ENCODE assay signal across 8 cellular contexts in the genomic region with DNA sequence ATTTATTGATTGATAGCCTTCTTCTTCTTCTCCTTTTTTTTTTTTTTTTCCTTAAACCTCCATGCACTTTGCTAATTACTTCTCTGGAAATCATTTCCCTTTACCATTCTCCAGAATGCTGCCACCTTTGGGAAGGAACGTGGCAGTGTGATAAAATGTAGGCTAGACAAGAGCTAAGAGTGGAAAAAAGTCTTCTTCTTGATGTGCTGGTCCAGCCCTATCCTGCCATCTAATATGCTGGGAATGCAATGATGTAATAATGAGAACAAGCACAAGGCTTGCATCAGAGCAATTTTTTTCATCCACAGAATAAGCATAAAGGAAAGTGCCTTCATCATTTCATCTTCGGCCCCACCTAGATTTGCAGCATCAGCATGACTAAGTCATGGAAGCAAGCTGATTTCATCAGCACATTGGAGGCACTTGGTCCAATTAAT.
A peak's percentile ranks its signal among the peaks of the same experiment; 100 is the strongest.
DNase-seq lines count a peak whose midpoint lies in the region; ATAC-seq and TF ChIP-seq lines count a peak whose summit lies in the region.

No MANE protein-coding gene starts in this region.

- TF ChIP-seq EP300 in Ishikawa (IDR thresholded peaks at IDR 0.05; ENCODE audit: borderline replicate concordance) = no peak

- no peaks in the 10 kb centered on the region for H3K27me3 ChIP-seq in right lobe of liver

- no peaks in the 10 kb centered on the region for H3K9me3 ChIP-seq in right lobe of liver

- no peaks in the 10 kb centered on the region for H3K36me3 ChIP-seq in right lobe of liver

- peak; percentile 40 for TF ChIP-seq CTCF in AG09319 (IDR thresholded peaks at IDR 0.05; ENCODE audit: low read depth, low read length)
- peak; percentile 55 for TF ChIP-seq CTCF in cardiac fibroblast (IDR thresholded peaks at IDR 0.05; ENCODE audit: low read depth, low read length)
- TF ChIP-seq CTCF in right lobe of liver (IDR thresholded peaks at IDR 0.05) = peak; percentile 8 to 40 (median 32)
- no peak for TF ChIP-seq CTCF in omental fat pad (IDR thresholded peaks at IDR 0.05)

- DNase-seq in AG09319 (ENCODE audit: extremely low read depth, low read depth) (peak; percentile 62), cardiac fibroblast (ENCODE audit: low read depth in 2 of 2) (peak; percentile 91 to 98), right lobe of liver (no peak), activated gamma-delta T cell (lab: John Stamatoyannopoulos, UW) (no peak), omental fat pad (ENCODE audit: low spot score) (no peak), GM19240 (ENCODE audit: insufficient read length, low spot score) (no peak)

- peak; percentile 36 for TF ChIP-seq RAD21 in Ishikawa (IDR thresholded peaks at IDR 0.05; ENCODE audit: low read depth)

- WGBS in right lobe of liver (ENCODE audit: insufficient coverage, low coverage, low lambda C conversion rate, missing lambda C conversion rate) = 53% methylated on average over 2 of the region's 2 CpGs

- H3K4me1 ChIP-seq in right lobe of liver = no peaks in the 10 kb centered on the region

- intact Hi-C loops in right lobe of liver (cut with DNase I) = loop anchor here in 1 of 2 donors (10.0 kb wide), 1 partner anchor 92 kb away; no protein-coding TSS in a partner anchor

- ATAC-seq in right lobe of liver (peak in 2 of 4 donors; percentile 38 to 48), omental fat pad (ENCODE audit: low FRiP score) (no peak), GM21423 (IDR thresholded peaks at IDR 0.05; ENCODE audit: unreplicated experiment) (no peak)

- H3K27ac ChIP-seq in right lobe of liver = no peak overlapping the region

- no peak for TF ChIP-seq POLR2A in right lobe of liver (IDR thresholded peaks at IDR 0.05)

- H3K4me3 ChIP-seq in cardiac fibroblast (replicated peaks in 1 of 2; ENCODE audit: low read depth in 2 of 2, low read length in 2 of 2) (no peak overlapping the region), right lobe of liver (no peak overlapping the region)

TF ChIP-seq in Ishikawa, 13 proteins besides CTCF, POLR2A, EP300 and RAD21:
- TF ChIP-seq CEBPB (IDR thresholded peaks at IDR 0.05) = peak; percentile 40; the same call in 1 of the 2 replicates
- peak; percentile 85 for TF ChIP-seq TEAD4 (IDR thresholded peaks at IDR 0.05)
- no peak for TF ChIP-seq YY1 (IDR thresholded peaks at IDR 0.05; ENCODE audit: low read depth)
- TF ChIP-seq TCF12 (IDR thresholded peaks at IDR 0.05; ENCODE audit: low read depth) = no peak
- TF ChIP-seq ZBTB7A (IDR thresholded peaks at IDR 0.05; ENCODE audit: low read depth) = no peak
- TF ChIP-seq, protein P1, sequence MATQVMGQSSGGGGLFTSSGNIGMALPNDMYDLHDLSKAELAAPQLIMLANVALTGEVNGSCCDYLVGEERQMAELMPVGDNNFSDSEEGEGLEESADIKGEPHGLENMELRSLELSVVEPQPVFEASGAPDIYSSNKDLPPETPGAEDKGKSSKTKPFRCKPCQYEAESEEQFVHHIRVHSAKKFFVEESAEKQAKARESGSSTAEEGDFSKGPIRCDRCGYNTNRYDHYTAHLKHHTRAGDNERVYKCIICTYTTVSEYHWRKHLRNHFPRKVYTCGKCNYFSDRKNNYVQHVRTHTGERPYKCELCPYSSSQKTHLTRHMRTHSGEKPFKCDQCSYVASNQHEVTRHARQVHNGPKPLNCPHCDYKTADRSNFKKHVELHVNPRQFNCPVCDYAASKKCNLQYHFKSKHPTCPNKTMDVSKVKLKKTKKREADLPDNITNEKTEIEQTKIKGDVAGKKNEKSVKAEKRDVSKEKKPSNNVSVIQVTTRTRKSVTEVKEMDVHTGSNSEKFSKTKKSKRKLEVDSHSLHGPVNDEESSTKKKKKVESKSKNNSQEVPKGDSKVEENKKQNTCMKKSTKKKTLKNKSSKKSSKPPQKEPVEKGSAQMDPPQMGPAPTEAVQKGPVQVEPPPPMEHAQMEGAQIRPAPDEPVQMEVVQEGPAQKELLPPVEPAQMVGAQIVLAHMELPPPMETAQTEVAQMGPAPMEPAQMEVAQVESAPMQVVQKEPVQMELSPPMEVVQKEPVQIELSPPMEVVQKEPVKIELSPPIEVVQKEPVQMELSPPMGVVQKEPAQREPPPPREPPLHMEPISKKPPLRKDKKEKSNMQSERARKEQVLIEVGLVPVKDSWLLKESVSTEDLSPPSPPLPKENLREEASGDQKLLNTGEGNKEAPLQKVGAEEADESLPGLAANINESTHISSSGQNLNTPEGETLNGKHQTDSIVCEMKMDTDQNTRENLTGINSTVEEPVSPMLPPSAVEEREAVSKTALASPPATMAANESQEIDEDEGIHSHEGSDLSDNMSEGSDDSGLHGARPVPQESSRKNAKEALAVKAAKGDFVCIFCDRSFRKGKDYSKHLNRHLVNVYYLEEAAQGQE (IDR thresholded peaks at IDR 0.05; ENCODE audit: low read depth) = no peak
- TF ChIP-seq EGR1 (IDR thresholded peaks at IDR 0.05) = no peak
- no peak for TF ChIP-seq TAF1 (IDR thresholded peaks at IDR 0.05; ENCODE audit: low read depth)

Comparison
In these comparisons a context has a peak if more than half of its experiments do, and no peak if none do; other contexts are left out.
1. DNase-seq: peak in AG09319 (single experiment) and cardiac fibroblast (2 of 2); none in right lobe of liver (0 of 3), activated gamma-delta T cell (single experiment), omental fat pad (single experiment) and GM19240 (single experiment).
2. CTCF ChIP-seq: peak in AG09319 (single experiment), cardiac fibroblast (single experiment) and right lobe of liver (4 of 4); none in omental fat pad (0 of 3).